Comparison of ENCODE assay signal across 26 cellular contexts in the genomic region with DNA sequence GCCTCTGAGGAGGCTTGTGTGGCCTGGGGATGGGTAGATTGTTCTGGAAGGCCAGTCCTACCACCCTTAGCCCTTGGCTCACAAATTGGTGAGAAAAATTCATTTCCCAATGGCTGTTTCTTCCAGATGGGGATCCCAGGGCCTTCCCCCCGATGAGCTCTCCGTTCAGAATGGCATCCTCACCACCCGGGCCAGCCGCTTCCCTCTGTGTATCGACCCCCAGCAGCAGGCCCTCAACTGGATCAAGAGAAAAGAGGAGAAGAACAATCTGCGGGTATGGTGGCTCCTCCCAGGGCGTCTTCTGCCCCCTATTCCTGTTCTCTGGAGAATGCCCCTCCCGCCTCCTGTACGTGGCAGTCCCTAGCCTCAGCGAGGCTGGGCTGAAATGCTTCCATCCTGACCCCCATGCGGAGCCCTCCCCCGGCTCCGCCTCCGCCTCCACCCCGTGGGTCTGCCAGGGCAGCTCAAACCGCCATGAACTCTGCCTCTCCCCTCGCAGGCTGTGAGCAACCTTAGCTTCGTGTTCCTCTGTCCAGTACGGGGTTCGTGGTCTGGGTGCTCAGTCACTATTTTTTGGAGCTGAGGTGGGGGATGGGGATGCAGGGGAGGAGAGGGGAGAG.
"Had no signal": no experiment of that assay in that cellular context is flagged by ENCODE, and none has a peak within 500 bp of the region (broad histone marks: within the 10 kb centered on the region; RNA-seq: fewer than 3 reads in every experiment).

No MANE protein-coding gene starts in this region.

- H3K27ac ChIP-seq: adrenal gland, ascending aorta, brain microvascular endothelial cell, hepatocyte, testis, upper lobe of right lung had no signal

- H3K4me3 ChIP-seq: adrenal gland, ascending aorta, hepatocyte, testis, upper lobe of right lung had no signal

- H3K36me3 ChIP-seq: adrenal gland, ascending aorta, brain microvascular endothelial cell, upper lobe of right lung had no signal

- H3K9me3 ChIP-seq: adrenal gland, ascending aorta, testis, upper lobe of right lung had no signal

- H3K79me2 ChIP-seq: hepatocyte had no signal

- H3K27me3 ChIP-seq: adrenal gland, ascending aorta, brain microvascular endothelial cell, hepatocyte, testis, upper lobe of right lung had no signal

- H2AFZ ChIP-seq: hepatocyte had no signal

- DNase-seq: activated CD4-positive, alpha-beta T cell treated with anti-CD3 and anti-CD28 coated beads for 4 hours; activated CD4-positive, alpha-beta T cell treated with anti-CD3 and anti-CD28 coated beads, Interleukin-2, amount 50 U/mL, for 48 hours; activated CD4-positive, CD25-positive, alpha-beta regulatory T cell; activated CD8-positive, alpha-beta memory T cell treated with anti-CD3 and anti-CD28 coated beads, Interleukin-2, amount 50 U/mL, for 48 hours; activated naive CD4-positive, alpha-beta T cell; activated T-cell treated with anti-CD3 and anti-CD28 coated beads, Interleukin-2, amount 50 U/mL, for 4 hours; adrenal gland; brain microvascular endothelial cell; caudate nucleus; dermis blood vessel endothelial cell; effector memory CD4-positive, alpha-beta T cell; foreskin melanocyte; glutamatergic neuron; occipital lobe; small intestine; stimulated activated CD4-positive, alpha-beta T cell treated with anti-CD3 and anti-CD28 coated beads, Interleukin-2, amount 100 ng/mL, for 48 hours; stimulated activated CD8-positive, alpha-beta memory T cell treated with anti-CD3 and anti-CD28 coated beads, Interleukin-4, amount 100 ng/mL, for 48 hours; stimulated activated naive CD4-positive, alpha-beta T cell; T-helper 1 cell; T-helper 9 cell; testis; upper lobe of right lung had no signal

- H3K4me1 ChIP-seq: adrenal gland, ascending aorta, testis, upper lobe of right lung had no signal

- H3K4me2 ChIP-seq: hepatocyte had no signal

- ATAC-seq: activated T-cell treated with anti-CD3 and anti-CD28 coated beads, Interleukin-2, amount 50 U/mL, for 4 hours; esophagus mucosa; sciatic nerve; upper lobe of right lung had no signal
